ENCODE assay signal across 1 cellular context in genomic region chr10:127012769-127013152, GRCh38.
TF ChIP-seq lines count a peak whose summit lies in the region.

No MANE protein-coding gene starts in this region.

TF ChIP-seq in GM23338, 12 proteins besides CTCF, POLR2A, EP300 and RAD21 (continued from another document):
- TF ChIP-seq REST (IDR thresholded peaks at IDR 0.05; ENCODE audit: unreplicated experiment) (no peak), CREB1 (CRISPR knock-in tag; IDR thresholded peaks at IDR 0.05; ENCODE audit: low read depth) (no peak), POLR2AphosphoS5 (IDR thresholded peaks at IDR 0.05; ENCODE audit: low read depth) (no peak), STAT1 (IDR thresholded peaks at IDR 0.05; ENCODE audit: unreplicated experiment) (no peak), ZNF331 (CRISPR knock-in tag; IDR thresholded peaks at IDR 0.05; ENCODE audit: low read depth) (no peak), EZH2 (IDR thresholded peaks at IDR 0.05; ENCODE audit: low read depth, unreplicated experiment) (no peak), EZH2phosphoT487 (IDR thresholded peaks at IDR 0.05; ENCODE audit: unreplicated experiment) (no peak), NANOG (IDR thresholded peaks at IDR 0.05; ENCODE audit: borderline replicate concordance) (no peak)
